ENCODE assay signal across 11 cellular contexts in the genomic region with DNA sequence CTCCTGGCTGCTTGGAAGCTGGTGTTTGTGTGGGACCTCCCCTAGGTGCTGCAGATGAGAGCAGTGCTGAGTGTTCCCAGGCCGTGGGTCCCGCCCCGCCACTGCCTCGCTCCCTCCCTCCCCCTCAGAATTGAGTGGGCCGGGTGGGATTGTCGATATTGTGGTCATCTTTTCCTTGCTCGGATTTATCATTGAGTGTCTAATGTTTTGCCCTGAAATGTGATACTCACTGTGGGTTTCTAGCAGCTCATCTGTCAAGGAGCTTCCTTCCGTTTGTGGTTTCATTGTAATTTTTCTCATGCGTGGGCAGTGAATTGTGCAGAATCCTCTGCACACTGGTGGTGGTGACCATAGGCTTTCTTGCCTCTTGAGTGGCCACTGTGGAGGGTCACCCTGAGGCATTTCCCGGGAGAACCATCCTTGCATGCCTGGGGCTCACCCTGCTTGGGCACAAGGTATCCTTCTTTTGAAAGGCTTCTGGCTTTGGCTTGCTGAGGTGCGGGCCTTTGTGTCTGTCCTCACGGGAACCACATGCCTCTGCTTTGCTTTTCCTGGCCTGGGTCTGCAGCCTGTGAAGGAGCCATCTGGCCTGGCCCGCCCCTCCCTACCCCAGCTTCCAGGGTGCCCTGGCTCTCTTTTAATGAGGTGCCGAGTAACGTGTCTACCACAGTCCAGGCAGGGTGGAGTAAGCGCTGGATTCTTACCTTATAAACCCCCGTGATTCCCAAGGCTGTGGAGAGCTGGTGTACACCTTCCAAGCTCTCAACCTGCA. TPM values are rescaled to one million over a fixed set of nuclear protein-coding genes. Genes with fewer than 3 reads are reported as not detected.
A peak's percentile ranks its signal among the peaks of the same experiment; 100 is the strongest.
DNase-seq lines count a peak whose midpoint lies in the region; ATAC-seq and TF ChIP-seq lines count a peak whose summit lies in the region.
"Had no signal": no experiment of that assay in that cellular context is flagged by ENCODE, and none has a peak within 500 bp of the region (broad histone marks: within the 10 kb centered on the region; RNA-seq: fewer than 3 reads in every experiment).

No MANE protein-coding gene starts in this region.

- intact Hi-C loops in activated CD4-positive, alpha-beta T cell treated with anti-CD3 and anti-CD28 coated beads for 36 hours (cut with DNase I, micrococcal nuclease), result no loop called here

- no peaks in the 10 kb centered on the region for H3K27me3 Mint-ChIP-seq in activated CD4-positive, alpha-beta T cell treated with anti-CD3 and anti-CD28 coated beads for 36 hours

- H3K9me3 Mint-ChIP-seq in activated CD4-positive, alpha-beta T cell treated with anti-CD3 and anti-CD28 coated beads for 36 hours (ENCODE audit: low read depth), result no peaks in the 10 kb centered on the region

- ATAC-seq in activated CD4-positive, alpha-beta T cell treated with anti-CD3 and anti-CD28 coated beads for 36 hours, result peak; percentile 76

- H3K4me1 Mint-ChIP-seq in activated CD4-positive, alpha-beta T cell treated with anti-CD3 and anti-CD28 coated beads for 36 hours, result peaks cover 41% of the 10 kb centered on the region

- no peak for TF ChIP-seq CTCF in VCaP (conservative IDR thresholded peaks at IDR 0.05)

- CTCF ChIA-PET in activated CD4-positive, alpha-beta T cell treated with anti-CD3 and anti-CD28 coated beads for 36 hours (lab: Charles Lee), result interaction anchor here (0.8 to 1.3 kb wide), 5 partner anchors 16 to 173 kb away, joined by 3 to 6 read pairs (median 5); no protein-coding TSS in a partner anchor

- no peak overlapping the region for H3K4me3 Mint-ChIP-seq in activated CD4-positive, alpha-beta T cell treated with anti-CD3 and anti-CD28 coated beads for 36 hours

- POLR2A ChIA-PET in activated CD4-positive, alpha-beta T cell treated with anti-CD3 and anti-CD28 coated beads for 36 hours (lab: Charles Lee), result no interaction called here

- H3K27ac Mint-ChIP-seq in activated CD4-positive, alpha-beta T cell treated with anti-CD3 and anti-CD28 coated beads for 36 hours, result no peak overlapping the region

- peak overlapping the region; percentile 67; the same call in 1 of the 2 replicates for H3K27ac ChIP-seq in VCaP

- DNase-seq in activated CD4-positive, alpha-beta T cell treated with anti-CD3 and anti-CD28 coated beads for 36 hours, result peak; percentile 55
- no peak for DNase-seq in activated CD4-positive, alpha-beta T cell treated with anti-CD3 and anti-CD28 coated beads for 1 hour
- DNase-seq in fibroblast of peridontal ligament (ENCODE audit: extremely low read depth) (peak; percentile 17), cerebellar cortex (ENCODE audit: low spot score) (no peak), LoVo (ENCODE audit: low spot score) (no peak), DMS114 treated with DMSO at 0.1 percent for 48 hours (lab: John Stamatoyannopoulos, UW; ENCODE audit: unreplicated experiment) (no peak)
- peak; percentile 18 to 35 for DNase-seq in stimulated activated CD8-positive, alpha-beta memory T cell treated with anti-CD3 and anti-CD28 coated beads, Interleukin-15, amount 100 ng/mL, for 48 hours (ENCODE audit: low read depth in 2 of 2)
- DNase-seq: ACHN; activated CD8-positive, alpha-beta memory T cell treated with anti-CD3 and anti-CD28 coated beads, Interleukin-2, amount 50 U/mL, for 48 hours; NCI-H524 treated with DMSO at 0.1 percent for 48 hours had no signal

- peaks cover 31% of the 10 kb centered on the region for H3K36me3 Mint-ChIP-seq in activated CD4-positive, alpha-beta T cell treated with anti-CD3 and anti-CD28 coated beads for 36 hours (ENCODE audit: low read depth)

RNA-seq across cellular contexts. Expression of gene SLX9, which starts 25.6 kb away (rescaled TPM):
- total RNA-seq in activated CD4-positive, alpha-beta T cell treated with anti-CD3 and anti-CD28 coated beads for 36 hours, result 10 to 100 TPM; 60.8 to 68.8 TPM

RNA-seq across cellular contexts. Expression of gene ITGB2, which starts 44.7 kb away (rescaled TPM):
- total RNA-seq in activated CD4-positive, alpha-beta T cell treated with anti-CD3 and anti-CD28 coated beads for 36 hours, result 100 to 1,000 TPM; 217 to 250 TPM

Comparison
In these comparisons a context has a peak if more than half of its experiments do, and no peak if none do; other contexts are left out.
1. DNase-seq: peak in activated CD4-positive, alpha-beta T cell treated with anti-CD3 and anti-CD28 coated beads for 36 hours (single experiment), fibroblast of peridontal ligament (single experiment) and stimulated activated CD8-positive, alpha-beta memory T cell treated with anti-CD3 and anti-CD28 coated beads, Interleukin-15, amount 100 ng/mL, for 48 hours (2 of 2); none in activated CD4-positive, alpha-beta T cell treated with anti-CD3 and anti-CD28 coated beads for 1 hour (single experiment), cerebellar cortex (single experiment), LoVo (single experiment) and DMS114 treated with DMSO at 0.1 percent for 48 hours (single experiment).